ENCODE assay signal across 8 cellular contexts in genomic region chr13:110340812-110341444, GRCh38. TPM values are rescaled to one million over a fixed set of nuclear protein-coding genes. Genes with fewer than 3 reads are reported as not detected.
DNase-seq lines count a peak whose midpoint lies in the region; ATAC-seq, FAIRE-seq and TF ChIP-seq lines count a peak whose summit lies in the region.

No MANE protein-coding gene starts in this region.

- peak overlapping the region in 1 of 3 experiments; percentile 31 for H3K4me3 ChIP-seq in endothelial cell of umbilical vein (replicated peaks in 1 of 3; ENCODE audit: insufficient read depth in 1 of 3, low read depth in 1 of 3, low read length in 3 of 3)
- peak overlapping the region; percentile 40 to 60 for H3K4me3 ChIP-seq in stomach smooth muscle (ENCODE audit: low read length in 2 of 2)

- peaks cover 62% of the 10 kb centered on the region for H3K79me2 ChIP-seq in endothelial cell of umbilical vein (ENCODE audit: control insufficient read depth, insufficient read depth, low read length)

- peaks cover 2% of the 10 kb centered on the region for H4K20me1 ChIP-seq in endothelial cell of umbilical vein (replicated peaks; ENCODE audit: control insufficient read depth, extremely low read depth, insufficient read depth, low read length)

- H2AFZ ChIP-seq in endothelial cell of umbilical vein (ENCODE audit: low read depth, low read length) = no peak overlapping the region

- H3K9ac ChIP-seq in endothelial cell of umbilical vein (replicated peaks; ENCODE audit: extremely low read depth, insufficient read depth, low read length) (peak overlapping the region; percentile 99), stomach smooth muscle (ENCODE audit: low read length in 2 of 2) (peak overlapping the region; percentile 85 to 91)

- BruUV-seq in endothelial cell of umbilical vein (replicated peaks; lab: Mats Ljungman, UMichigan) = no TSS peak

- no peaks in the 10 kb centered on the region for H3K9me3 ChIP-seq in endothelial cell of umbilical vein (replicated peaks; ENCODE audit: control insufficient read depth, insufficient read depth, low read length)
- H3K9me3 ChIP-seq in stomach smooth muscle (ENCODE audit: control insufficient read depth in 2 of 2, low read length in 2 of 2) = no peaks in the 10 kb centered on the region

- peak; percentile 18 for TF ChIP-seq POLR2A in endothelial cell of umbilical vein (IDR thresholded peaks at IDR 0.05; ENCODE audit: low read depth, low read length)

- H3K4me1 ChIP-seq in endothelial cell of umbilical vein (ENCODE audit: control insufficient read depth, extremely low read depth, insufficient read depth, low read length) = peaks cover 62% of the 10 kb centered on the region
- H3K4me1 ChIP-seq in stomach smooth muscle (ENCODE audit: control insufficient read depth, insufficient read depth, low read length) = peaks cover 87% of the 10 kb centered on the region

- FAIRE-seq in endothelial cell of umbilical vein (lab: Jason Lieb, UNC) = peak; percentile 90

- POLR2A ChIA-PET in endothelial cell of umbilical vein (lab: Charles Lee) = interaction anchor here (1.0 kb wide), 1 partner anchor 21 kb away, joined by 3 read pairs; no protein-coding TSS in a partner anchor

- DNase-seq in H4 (ENCODE audit: low spot score) = peak; percentile 48
- peak; percentile 59 to 67 for DNase-seq in activated CD4-positive, alpha-beta T cell treated with anti-CD3 and anti-CD28 coated beads, Interleukin-2, amount 50 U/mL, for 48 hours
- DNase-seq in endothelial cell of umbilical vein (ENCODE audit: low read depth, low spot score) = peak; percentile 80
- peak; percentile 50 for DNase-seq in omental fat pad (ENCODE audit: low spot score)
- no peak for DNase-seq in NCI-H2081 (lab: John Stamatoyannopoulos, UW)
- DNase-seq in SIG-M5 (lab: John Stamatoyannopoulos, UW) = no peak

- no peaks in the 10 kb centered on the region for H3K9me1 ChIP-seq in endothelial cell of umbilical vein (replicated peaks; ENCODE audit: control insufficient read depth, extremely low read depth, insufficient read depth, low read length)

- dilution Hi-C loops in endothelial cell of umbilical vein (cut with MboI; ENCODE audit: extremely low pct_ligation_motif_present, low sequenced_read_pairs) = no loop called here

- no peak for TF ChIP-seq CTCF in endothelial cell of umbilical vein (IDR thresholded peaks at IDR 0.05; ENCODE audit: extremely low read depth in 1 of 2, insufficient read depth in 1 of 2, low read depth in 1 of 2, low read length in 2 of 2)
- no peak for TF ChIP-seq CTCF in omental fat pad (IDR thresholded peaks at IDR 0.05)

- ATAC-seq in omental fat pad (ENCODE audit: low FRiP score) (peak; percentile 61), GM19328 (IDR thresholded peaks at IDR 0.05; ENCODE audit: unreplicated experiment) (no peak)

- peaks cover 0 to 3% of the 10 kb centered on the region in 2 experiments for H3K36me3 ChIP-seq in endothelial cell of umbilical vein (ENCODE audit: control insufficient read depth in 2 of 2, extremely low read depth in 1 of 2, insufficient read depth in 2 of 2, low read length in 2 of 2)
- H3K36me3 ChIP-seq in stomach smooth muscle (ENCODE audit: control insufficient read depth in 2 of 2, insufficient read depth in 2 of 2, low read length in 2 of 2) = no peaks in the 10 kb centered on the region

- intact Hi-C loops in endothelial cell of umbilical vein (cut with micrococcal nuclease) = loop anchor here (1.0 to 10.0 kb wide), 10 partner anchors 21 to 374 kb away; partner anchors contain the start of gene ING1

- peak overlapping the region; percentile 78 for H3K4me2 ChIP-seq in endothelial cell of umbilical vein (ENCODE audit: insufficient read depth, low read length)

- CTCF ChIA-PET in endothelial cell of umbilical vein (lab: Charles Lee) = interaction anchor here (0.8 to 2.9 kb wide), 14 partner anchors 9 to 119 kb away, joined by 3 to 13 read pairs (median 5); partner anchors contain the start of genes COL4A1 and COL4A2

- peak overlapping the region; percentile 100 for H3K27ac ChIP-seq in endothelial cell of umbilical vein (ENCODE audit: insufficient read depth, low read depth, low read length)
- H3K27ac ChIP-seq in stomach smooth muscle (ENCODE audit: low read length) = peak overlapping the region; percentile 100

- H3K27me3 ChIP-seq in endothelial cell of umbilical vein (ENCODE audit: control insufficient read depth in 2 of 2, insufficient read depth in 2 of 2, low read length in 2 of 2) (no peaks in the 10 kb centered on the region), stomach smooth muscle (ENCODE audit: control insufficient read depth in 1 of 2, insufficient read depth in 2 of 2, low read length in 2 of 2) (no peaks in the 10 kb centered on the region)

TF ChIP-seq in endothelial cell of umbilical vein, 7 proteins besides CTCF, POLR2A, EP300 and RAD21:
- TF ChIP-seq MYC (IDR thresholded peaks at IDR 0.05; ENCODE audit: low read depth, low read length) = no peak
- no peak for TF ChIP-seq EZH2 (IDR thresholded peaks at IDR 0.05; ENCODE audit: borderline replicate concordance, low read depth, low read length, severe bottlenecking)
- TF ChIP-seq FOS (IDR thresholded peaks at IDR 0.05; ENCODE audit: borderline replicate concordance, insufficient read depth, low read length) = no peak
- TF ChIP-seq JUN (IDR thresholded peaks at IDR 0.05; ENCODE audit: borderline replicate concordance, insufficient read depth, insufficient read length, low read depth) = peak; percentile 22
- peak; percentile 33 for TF ChIP-seq MAX (IDR thresholded peaks at IDR 0.05; ENCODE audit: insufficient read depth, insufficient read length)
- no peak for TF ChIP-seq GATA2 (IDR thresholded peaks at IDR 0.05; ENCODE audit: insufficient read depth, insufficient read length, low read depth, low read length)
- TF ChIP-seq POLR2AphosphoS5 (IDR thresholded peaks at IDR 0.05; ENCODE audit: insufficient read depth, low read depth, low read length) = peak; percentile 62

RNA-seq across cellular contexts. Expression of gene COL4A2, which starts 33.8 kb away (rescaled TPM):
- 20.4 and 33.3 TPM in 2 replicates for total RNA-seq in H4 (2014; rRNA removed; shearing (Covaris generic))
- total RNA-seq in endothelial cell of umbilical vein (792 and 935 TPM in 2 replicates), omental fat pad (100 to 1,000 TPM; 380 to 788 (median 684) TPM)
- 940 and 1,366 TPM in 2 replicates for polyA plus RNA-seq in endothelial cell of umbilical vein
- polyA plus RNA-seq in endothelial cell of umbilical vein (2011; cell fraction: cytosol; rRNA removed) = 563 and 570 TPM in 2 replicates
- 716 and 1,073 TPM in 2 replicates for polyA plus RNA-seq in endothelial cell of umbilical vein (2011; cell fraction: nucleus; rRNA removed)
- polyA plus RNA-seq in endothelial cell of umbilical vein (2012) = 398 and 736 TPM in 2 replicates
- polyA minus RNA-seq in endothelial cell of umbilical vein = 769 and 809 TPM in 2 replicates
- 4.8 TPM for polyA minus RNA-seq in endothelial cell of umbilical vein (2011; cell fraction: cytosol; rRNA and poly(A)+ RNA removed)
- polyA minus RNA-seq in endothelial cell of umbilical vein (2011; cell fraction: nucleus; rRNA and poly(A)+ RNA removed) = 669 and 809 TPM in 2 replicates

RNA-seq across cellular contexts. Expression of gene COL4A1, which starts 34.0 kb away (rescaled TPM):
- 56.1 and 66.5 TPM in 2 replicates for total RNA-seq in H4 (2014; rRNA removed; shearing (Covaris generic))
- total RNA-seq in endothelial cell of umbilical vein (1,119 and 1,341 TPM in 2 replicates), omental fat pad (1,000 to 10,000 TPM in 2 of 4 donors, 100 to 1,000 TPM in 2; 611 to 1,113 (median 995) TPM)
- 379 and 384 TPM in 2 replicates for polyA plus RNA-seq in endothelial cell of umbilical vein
- 305 and 353 TPM in 2 replicates for polyA plus RNA-seq in endothelial cell of umbilical vein (2011; cell fraction: cytosol; rRNA removed)
- polyA plus RNA-seq in endothelial cell of umbilical vein (2011; cell fraction: nucleus; rRNA removed) = 509 and 510 TPM in 2 replicates
- polyA plus RNA-seq in endothelial cell of umbilical vein (2012) = 493 and 639 TPM in 2 replicates
- polyA minus RNA-seq in endothelial cell of umbilical vein = 611 and 680 TPM in 2 replicates
- 2.3 TPM for polyA minus RNA-seq in endothelial cell of umbilical vein (2011; cell fraction: cytosol; rRNA and poly(A)+ RNA removed)
- 490 and 493 TPM in 2 replicates for polyA minus RNA-seq in endothelial cell of umbilical vein (2011; cell fraction: nucleus; rRNA and poly(A)+ RNA removed)

Comparison
In these comparisons a context has a peak if more than half of its experiments do, and no peak if none do; other contexts are left out.
1. DNase-seq: peak in H4 (single experiment), activated CD4-positive, alpha-beta T cell treated with anti-CD3 and anti-CD28 coated beads, Interleukin-2, amount 50 U/mL, for 48 hours (2 of 2), endothelial cell of umbilical vein (single experiment) and omental fat pad (single experiment); none in NCI-H2081 (0 of 2) and SIG-M5 (single experiment).
2. RNA of gene COL4A2, which starts 33.8 kb away (total RNA-seq): 792 to 935 TPM in endothelial cell of umbilical vein and 380 to 788 TPM in omental fat pad; 20.4 to 33.3 TPM in H4; every median in the first group is over 10 times any median in the second.